Comparison of ENCODE assay signal across 21 cellular contexts in genomic region chr5:109837226-109837861, GRCh38.
A peak's percentile ranks its signal among the peaks of the same experiment; 100 is the strongest.
DNase-seq lines count a peak whose midpoint lies in the region; ATAC-seq, FAIRE-seq and TF ChIP-seq lines count a peak whose summit lies in the region.
"Had no signal": no experiment of that assay in that cellular context is flagged by ENCODE, and none has a peak within 500 bp of the region (broad histone marks: within the 10 kb centered on the region; RNA-seq: fewer than 3 reads in every experiment).

No MANE protein-coding gene starts in this region.

- no peak for TF ChIP-seq POLR2A in HepG2 (IDR thresholded peaks at IDR 0.05; ENCODE audit: insufficient read depth in 1 of 2, low read depth in 2 of 2, low read length in 2 of 2)
- TF ChIP-seq POLR2A in right lobe of liver (IDR thresholded peaks at IDR 0.05): no peak

- FAIRE-seq in HepG2 (lab: Jason Lieb, UNC) (no peak), urothelium cell line (lab: Jason Lieb, UNC) (peak; percentile 50)
- FAIRE-seq: A204.1 had no signal

- CTCF ChIA-PET in HepG2 (lab: Yijun Ruan, JAX; ENCODE audit: low intra/inter-chr PET ratio, low total read pairs): no interaction called here

- H3K27ac Mint-ChIP-seq in memory B cell: peak overlapping the region; percentile 32
- H3K27ac Mint-ChIP-seq: CD4-positive, CD25-positive, alpha-beta regulatory T cell had no signal

- H3K79me2 ChIP-seq in HepG2 (ENCODE audit: insufficient read depth, low read length): no peaks in the 10 kb centered on the region

- no peaks in the 10 kb centered on the region for H3K27me3 Mint-ChIP-seq in memory B cell
- H3K27me3 Mint-ChIP-seq: CD4-positive, CD25-positive, alpha-beta regulatory T cell had no signal

- H3K27ac ChIP-seq in HepG2 (ENCODE audit: extremely low read length, insufficient read depth, low read length) (no peak overlapping the region), right lobe of liver (no peak overlapping the region)
- H3K27ac ChIP-seq: GM23248, SK-N-MC had no signal

- TF ChIP-seq EP300 in HepG2 (IDR thresholded peaks at IDR 0.05; ENCODE audit: low read depth in 2 of 2, low read length in 2 of 2): no peak
- TF ChIP-seq EP300 in HepG2 (CRISPR knock-in tag; IDR thresholded peaks at IDR 0.05; ENCODE audit: borderline replicate concordance): no peak

- H3K36me3 Mint-ChIP-seq in memory B cell: peaks cover 34% of the 10 kb centered on the region

- no peaks in the 10 kb centered on the region for H3K4me1 ChIP-seq in HepG2 (ENCODE audit: insufficient read depth, low read length)
- H3K4me1 ChIP-seq in right lobe of liver: no peaks in the 10 kb centered on the region
- H3K4me1 ChIP-seq: BE2C had no signal

- H3K9me3 ChIP-seq in HepG2 (ENCODE audit: low read length) (no peaks in the 10 kb centered on the region), right lobe of liver (no peaks in the 10 kb centered on the region)
- H3K9me3 ChIP-seq: BE2C had no signal

- BruUV-seq in HepG2 (replicated peaks; lab: Mats Ljungman, UMichigan): no TSS peak

- no peak overlapping the region for H3K4me3 Mint-ChIP-seq in memory B cell
- H3K4me3 Mint-ChIP-seq: CD4-positive, CD25-positive, alpha-beta regulatory T cell had no signal

- no peak overlapping the region for H3K4me3 ChIP-seq in HepG2 (replicated peaks in 1 of 3; ENCODE audit: insufficient read depth in 1 of 3, low read depth in 2 of 3, low read length in 3 of 3)
- H3K4me3 ChIP-seq in right lobe of liver: no peak overlapping the region
- H3K4me3 ChIP-seq in choroid plexus epithelial cell (ENCODE audit: low read depth, low read length): no peak overlapping the region
- H3K4me3 ChIP-seq: GM23248, SK-N-MC had no signal

- no peaks in the 10 kb centered on the region for H3K4me1 Mint-ChIP-seq in memory B cell

- DNase-seq in HepG2 (ENCODE audit: low spot score) (no peak), right lobe of liver (no peak), choroid plexus epithelial cell (ENCODE audit: low read depth) (peak; percentile 56), memory B cell (ENCODE audit: low spot score in 2 of 2) (no peak), urothelium cell line (ENCODE audit: low spot score) (no peak), NCI-H2107 (lab: John Stamatoyannopoulos, UW) (no peak), epidermal melanocyte (ENCODE audit: insufficient read length, low spot score) (no peak), glomerular visceral epithelial cell (ENCODE audit: extremely low spot score) (no peak)
- DNase-seq: BE2C; CD4-positive, CD25-positive, alpha-beta regulatory T cell; COR-L47; DMS153; GDM1; NCI-H1105; NCI-H1694 treated with DMSO at 0.1 percent for 48 hours; NCI-H748 treated with DMSO at 0.1 percent for 48 hours; OCI-M1; SHP77 had no signal

- no peaks in the 10 kb centered on the region for H3K9me3 Mint-ChIP-seq in memory B cell
- H3K9me3 Mint-ChIP-seq: CD4-positive, CD25-positive, alpha-beta regulatory T cell had no signal

- in situ Hi-C loops in HepG2 (cut with HindIII; ENCODE audit: extremely low pct_ligation_motif_present, low pct_unique_long_range_greater_than_20kb): no loop called here

- H3K27me3 ChIP-seq in HepG2 (ENCODE audit: control insufficient read depth in 1 of 2, insufficient read depth in 2 of 2, low read length in 2 of 2) (no peaks in the 10 kb centered on the region), right lobe of liver (no peaks in the 10 kb centered on the region)
- H3K27me3 ChIP-seq: BE2C had no signal

- WGBS in HepG2 (ENCODE audit: low lambda C conversion rate): 96% methylated on average over 6 of the region's 6 CpGs
- WGBS in right lobe of liver (ENCODE audit: insufficient coverage, low coverage, low lambda C conversion rate, missing lambda C conversion rate): 97% methylated on average over 6 of the region's 6 CpGs

- H3K4me2 ChIP-seq in HepG2 (ENCODE audit: low read depth, low read length): no peak overlapping the region

- TF ChIP-seq RAD21 in HepG2 (CRISPR knock-in tag; IDR thresholded peaks at IDR 0.05): no peak

- no peak for ATAC-seq in HepG2
- ATAC-seq in right lobe of liver: no peak
- no peak for ATAC-seq in memory B cell (ENCODE audit: low read depth)

- H3K9ac ChIP-seq in HepG2 (ENCODE audit: insufficient read depth, low read depth, low read length): no peak overlapping the region
- H3K9ac ChIP-seq: GM23248 had no signal

- TF ChIP-seq CTCF in HepG2 (CRISPR knock-in tag; IDR thresholded peaks at IDR 0.05) (no peak), right lobe of liver (IDR thresholded peaks at IDR 0.05) (no peak), choroid plexus epithelial cell (conservative IDR thresholded peaks at IDR 0.05; ENCODE audit: low read depth, low read length) (no peak)

- peaks cover 4 to 12% of the 10 kb centered on the region in 2 experiments for H3K36me3 ChIP-seq in HepG2 (replicated peaks in 1 of 2; ENCODE audit: control insufficient read depth in 1 of 2, insufficient read depth in 2 of 2, low read length in 2 of 2)
- H3K36me3 ChIP-seq in right lobe of liver: peaks cover 0 to 16% (median 8%) of the 10 kb centered on the region in 4 donors
- H3K36me3 ChIP-seq: BE2C had no signal

- intact Hi-C loops in HepG2 (cut with micrococcal nuclease; ENCODE audit: unreplicated experiment): no loop called here
- intact Hi-C loops in right lobe of liver (cut with DNase I): no loop called here

- H4K20me1 ChIP-seq in HepG2 (ENCODE audit: insufficient read depth, low read length): no peaks in the 10 kb centered on the region

- POLR2A ChIA-PET in HepG2 (lab: Yijun Ruan, JAX): no interaction called here

- H2AFZ ChIP-seq in HepG2 (ENCODE audit: low read length): no peak overlapping the region
- H2AFZ ChIP-seq: GM23248 had no signal

TF ChIP-seq in HepG2, 621 proteins besides CTCF, POLR2A, EP300 and RAD21:
- peak; percentile 81 for TF ChIP-seq CEBPB (IDR thresholded peaks at IDR 0.05; ENCODE audit: borderline replicate concordance, low read depth, low read length)
- TF ChIP-seq ZNF276 (CRISPR knock-in tag; IDR thresholded peaks at IDR 0.05; ENCODE audit: low read depth): no peak
TF ChIP-seq in HepG2: peak in this region for 1.
